ENCODE assay signal across 17 cellular contexts in the genomic region with DNA sequence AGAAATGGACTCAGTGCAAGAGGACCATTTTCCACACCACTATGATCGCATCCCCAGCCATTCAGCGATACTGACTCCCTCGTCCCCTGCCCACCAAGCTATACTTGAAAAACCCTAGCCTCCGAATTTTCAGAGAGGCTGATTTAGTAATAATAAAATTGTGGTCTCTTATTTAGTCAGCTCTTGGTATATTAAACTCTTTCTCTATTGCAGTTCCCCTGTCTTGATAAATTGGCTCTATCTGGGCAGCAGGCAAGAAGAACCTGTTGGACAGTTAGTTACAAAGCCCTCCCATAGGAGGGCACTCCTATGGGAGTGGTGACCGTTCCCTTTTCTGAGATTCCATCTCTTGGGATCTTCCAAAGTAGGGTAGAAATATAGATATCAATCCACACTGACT. TPM values are rescaled to one million over a fixed set of nuclear protein-coding genes. Genes with fewer than 3 reads are reported as not detected.
A peak's percentile ranks its signal among the peaks of the same experiment; 100 is the strongest.
DNase-seq lines count a peak whose midpoint lies in the region; ATAC-seq, FAIRE-seq and TF ChIP-seq lines count a peak whose summit lies in the region.
"Had no signal": no experiment of that assay in that cellular context is flagged by ENCODE, and none has a peak within 500 bp of the region (broad histone marks: within the 10 kb centered on the region; RNA-seq: fewer than 3 reads in every experiment).

No MANE protein-coding gene starts in this region.

- no peak for TF ChIP-seq EP300 in A549 (IDR thresholded peaks at IDR 0.05)

- no peak overlapping the region for H3K27ac Mint-ChIP-seq in chondrocyte (ENCODE audit: unreplicated experiment)
- H3K27ac Mint-ChIP-seq: CD4-positive, alpha-beta memory T cell had no signal

- peaks cover 2% of the 10 kb centered on the region for H3K9me3 Mint-ChIP-seq in chondrocyte (ENCODE audit: low read depth)

- POLR2A ChIA-PET in A549 (lab: Yijun Ruan, JAX) (interaction anchor here (0.6 to 2.6 kb wide), 2 partner anchors 33 to 65 kb away, joined by 4 to 14 read pairs; a partner anchor contains a TSS), PC-9 (lab: Charles Lee; ENCODE audit: unreplicated experiment) (no interaction called here)

- H3K4me3 ChIP-seq in A549 = no peak overlapping the region
- H3K4me3 ChIP-seq in PC-9 = no peak overlapping the region
- H3K4me3 ChIP-seq: HAP-1 had no signal

- DNase-seq in A549 (ENCODE audit: low read depth in 1 of 2, low spot score in 1 of 2) (no peak), PC-9 (no peak), chondrocyte (ENCODE audit: low spot score) (peak; percentile 11), posterior vena cava (ENCODE audit: low spot score) (peak; percentile 0)
- DNase-seq: BE2C; CD4-positive, alpha-beta memory T cell; DMS79 treated with DMSO at 0.1 percent for 48 hours; EL; GOT3; IMR-90; KG1 had no signal

- CTCF ChIA-PET in A549 (lab: Yijun Ruan, JAX) (interaction anchor here (1.2 to 1.7 kb wide), 6 partner anchors 13 to 698 kb away, joined by 3 to 5 read pairs (median 4); a partner anchor contains a TSS), PC-9 (lab: Charles Lee) (interaction anchor here (1.1 kb wide), 1 partner anchor 20 kb away, joined by 3 read pairs; no protein-coding TSS in a partner anchor)

- no peak for TF ChIP-seq POLR2A in A549 (IDR thresholded peaks at IDR 0.05; ENCODE audit: low read length)

- H3K4me2 ChIP-seq in A549 (no peak overlapping the region), PC-9 (0 out of 2 replicates have a peak overlapping the region, but pooled peaks have one; percentile 39)

- TF ChIP-seq RAD21 in A549 (conservative IDR thresholded peaks at IDR 0.05 in 1 of 2, IDR thresholded peaks at IDR 0.05 in 1 of 2) = no peak

- no peak overlapping the region for H3K4me3 Mint-ChIP-seq in chondrocyte (ENCODE audit: unreplicated experiment)
- H3K4me3 Mint-ChIP-seq: CD4-positive, alpha-beta memory T cell had no signal

- BruUV-seq in PC-9 (replicated peaks; lab: Mats Ljungman, UMichigan) = no TSS peak

- TF ChIP-seq CTCF in A549 (IDR thresholded peaks at IDR 0.05) (no peak), PC-9 (conservative IDR thresholded peaks at IDR 0.05) (no peak), chondrocyte (IDR thresholded peaks at IDR 0.05) (no peak)

- H3K27me3 ChIP-seq in PC-9 (ENCODE audit: insufficient read depth, low read depth) = no peaks in the 10 kb centered on the region
- H3K27me3 ChIP-seq: BE2C had no signal

- H3K36me3 Mint-ChIP-seq in chondrocyte (ENCODE audit: low read depth) = no peaks in the 10 kb centered on the region
- H3K36me3 Mint-ChIP-seq: CD4-positive, alpha-beta memory T cell had no signal

- no peaks in the 10 kb centered on the region for H3K27me3 Mint-ChIP-seq in chondrocyte (ENCODE audit: low read depth)
- H3K27me3 Mint-ChIP-seq: CD4-positive, alpha-beta memory T cell had no signal

- peaks cover 31% of the 10 kb centered on the region for H3F3A ChIP-seq in PC-9 (ENCODE audit: insufficient read depth, low read depth)

- H3K9me2 ChIP-seq in PC-9 (ENCODE audit: insufficient read depth) = no peaks in the 10 kb centered on the region

- H3K9me3 ChIP-seq in A549 (peaks cover 11% of the 10 kb centered on the region; the same call in 2 of the 3 replicates), PC-9 (ENCODE audit: insufficient read depth, low read depth) (no peaks in the 10 kb centered on the region)
- H3K9me3 ChIP-seq: BE2C, HAP-1 had no signal

- intact Hi-C loops in PC-9 (cut with micrococcal nuclease; ENCODE audit: unreplicated experiment) (loop anchor here (5.0 kb wide), 1 partner anchor 34 kb away; no protein-coding TSS in a partner anchor), posterior vena cava (cut with DNase I) (no loop called here)

- 77% methylated on average over 5 of the region's 5 CpGs for WGBS in A549 (ENCODE audit: missing lambda C conversion rate)

- no peak overlapping the region for H2AFZ ChIP-seq in PC-9

- H3K27ac ChIP-seq in A549 (peak overlapping the region; percentile 74 to 86), PC-9 (no peak overlapping the region)

- no peaks in the 10 kb centered on the region for H3K36me3 ChIP-seq in PC-9 (ENCODE audit: low read depth)
- H3K36me3 ChIP-seq: BE2C, HAP-1 had no signal

- H3K4me1 ChIP-seq in A549 (peaks cover 65% of the 10 kb centered on the region), PC-9 (replicated peaks; ENCODE audit: insufficient read depth) (peaks cover 24% of the 10 kb centered on the region)
- H3K4me1 ChIP-seq: BE2C had no signal

- no peaks in the 10 kb centered on the region for H3K79me2 ChIP-seq in PC-9 (ENCODE audit: low read depth)

- H4K20me1 ChIP-seq in PC-9 (ENCODE audit: insufficient read depth) = no peaks in the 10 kb centered on the region

- no peak for ATAC-seq in A549
- no peak for ATAC-seq in GM18861 (IDR thresholded peaks at IDR 0.05; ENCODE audit: unreplicated experiment)
- ATAC-seq in HG03378 (IDR thresholded peaks at IDR 0.05; ENCODE audit: unreplicated experiment) = no peak
- ATAC-seq in GM21367 (IDR thresholded peaks at IDR 0.05; ENCODE audit: unreplicated experiment) = no peak

- peaks cover 44% of the 10 kb centered on the region for H3K4me1 Mint-ChIP-seq in chondrocyte (ENCODE audit: low read depth)

- no peak for FAIRE-seq in A549 (lab: Jason Lieb, UNC)
- FAIRE-seq: G401.6, GM12891 had no signal

TF ChIP-seq in A549, 52 proteins besides CTCF, POLR2A, EP300 and RAD21:
- peak; percentile 35; the same call in 1 of the 2 replicates for TF ChIP-seq KDM5A (IDR thresholded peaks at IDR 0.05)
- TF ChIP-seq HOXB13 (CRISPR knock-in tag; IDR thresholded peaks at IDR 0.05; ENCODE audit: low read depth) = no peak

RNA-seq across cellular contexts. Expression of a gene that starts 33.6 kb away (rescaled TPM):
- polyA plus RNA-seq in A549 (2011; rRNA removed) (65.0 and 102 TPM in 2 replicates), A549 (2017; fragmentation: RNase III; extraction: RNeasy Plus Mini Kit Qiagen cat#74134 plus additional on column Dnase treatment) (101 to 115 TPM (median 103 TPM) in 3 replicates)
- 239 and 266 TPM in 2 replicates for polyA plus RNA-seq in A549 (2012; cell fraction: cytosol; rRNA removed)
- polyA plus RNA-seq in A549 (2012; cell fraction: nucleus; rRNA removed) = 490 and 573 TPM in 2 replicates
- polyA minus RNA-seq in A549 (2011; rRNA and poly(A)+ RNA removed) = 335 and 379 TPM in 2 replicates
- total RNA-seq in PC-9 (2021) (30.2 and 34.8 TPM in 2 replicates), chondrocyte (41.0 to 53.5 TPM (median 42.2 TPM) in 3 replicates), posterior vena cava (100 to 1,000 TPM in 1 of 2 donors, 10 to 100 TPM in 1; 87.1 to 127 TPM)

Comparison
In these comparisons a context has a peak if more than half of its experiments do, and no peak if none do; other contexts are left out.
1. DNase-seq: peak in chondrocyte (single experiment) and posterior vena cava (single experiment); none in A549 (0 of 2) and PC-9 (0 of 2).